In genomic region chr12:46770501-46771183, GRCh38 we compare ENCODE assay signal across 1 cellular context.
A peak's percentile ranks its signal among the peaks of the same experiment; 100 is the strongest.
TF ChIP-seq lines count a peak whose summit lies in the region.

No MANE protein-coding gene starts in this region.

TF ChIP-seq in HepG2, 621 proteins besides CTCF, POLR2A, EP300 and RAD21 (continued from another document):
- TF ChIP-seq ZEB1 (IDR thresholded peaks at IDR 0.05; ENCODE audit: insufficient replicate concordance, low read depth) = no peak
- no peak for TF ChIP-seq ZNF879 (CRISPR knock-in tag; IDR thresholded peaks at IDR 0.05)
- peak; percentile 87 for TF ChIP-seq ZMYM4 (CRISPR knock-in tag; IDR thresholded peaks at IDR 0.05)
- peak; percentile 63 for TF ChIP-seq TEAD3 (CRISPR knock-in tag; optimal IDR thresholded peaks at IDR 0.05; ENCODE audit: borderline replicate concordance)
- peak; percentile 83 for TF ChIP-seq HNF4A (CRISPR knock-in tag; IDR thresholded peaks at IDR 0.05)
- no peak for TF ChIP-seq KDM1A (CRISPR knock-in tag; IDR thresholded peaks at IDR 0.05)
- TF ChIP-seq FOXO1 (CRISPR knock-in tag; IDR thresholded peaks at IDR 0.05) = peak; percentile 87
- TF ChIP-seq TARDBP (CRISPR knock-in tag; IDR thresholded peaks at IDR 0.05) = peak; percentile 59; the same call in 1 of the 2 replicates
- no peak for TF ChIP-seq ZNF318 (CRISPR knock-in tag; IDR thresholded peaks at IDR 0.05)
- TF ChIP-seq RFX5 (IDR thresholded peaks at IDR 0.05; ENCODE audit: low read depth, low read length) = no peak
- 0 out of 2 replicates have a peak, but pooled peaks have one; percentile 12 for TF ChIP-seq THRA (CRISPR knock-in tag; IDR thresholded peaks at IDR 0.05; ENCODE audit: borderline replicate concordance)
- TF ChIP-seq KDM5A (IDR thresholded peaks at IDR 0.05; ENCODE audit: borderline replicate concordance, low read length) = no peak
- TF ChIP-seq ZSCAN21 (CRISPR knock-in tag; IDR thresholded peaks at IDR 0.05; ENCODE audit: borderline replicate concordance) = no peak
